8 cellular contexts compared by ENCODE assay signal in genomic region chr7:131555565-131556054, GRCh38. TPM values are rescaled to one million over a fixed set of nuclear protein-coding genes. Genes with fewer than 3 reads are reported as not detected.
A peak's percentile ranks its signal among the peaks of the same experiment; 100 is the strongest.
DNase-seq lines count a peak whose midpoint lies in the region; ATAC-seq and TF ChIP-seq lines count a peak whose summit lies in the region.

No MANE protein-coding gene starts in this region.

- intact Hi-C loops in activated B cell treated with CpG ODN at 0.5 μM for 24 hours (cut with micrococcal nuclease) = loop anchor here (5.0 kb wide), 2 partner anchors 48 to 97 kb away; no protein-coding TSS in a partner anchor

- DNase-seq in NCI-H2227 treated with DMSO at 0.1 percent for 48 hours (lab: John Stamatoyannopoulos, UW) = peak; percentile 23
- no peak for DNase-seq in NCI-H2227 (lab: John Stamatoyannopoulos, UW; ENCODE audit: unreplicated experiment)
- peak; percentile 23 for DNase-seq in activated B cell treated with CpG ODN at 0.5 μM for 24 hours
- DNase-seq in cardiac muscle cell (ENCODE audit: low read depth in 1 of 2, low spot score in 1 of 2) = no peak
- no peak for DNase-seq in SHP77 (lab: John Stamatoyannopoulos, UW)
- DNase-seq in midbrain (lab: John Stamatoyannopoulos, UW) = no peak

- H3K4me1 Mint-ChIP-seq in activated B cell treated with CpG ODN at 0.5 μM for 24 hours = peaks cover 24% of the 10 kb centered on the region

- H3K4me3 ChIP-seq in cardiac muscle cell = peak overlapping the region; percentile 82
- H3K4me3 ChIP-seq in skeletal muscle tissue (ENCODE audit: low read length in 3 of 3) = peak overlapping the region; percentile 65 to 73 (median 66)

- H3K36me3 Mint-ChIP-seq in activated B cell treated with CpG ODN at 0.5 μM for 24 hours (ENCODE audit: low read depth) = no peaks in the 10 kb centered on the region

- peaks cover 11% of the 10 kb centered on the region for H3K27me3 Mint-ChIP-seq in activated B cell treated with CpG ODN at 0.5 μM for 24 hours

- POLR2A ChIA-PET in activated B cell treated with CpG ODN at 0.5 μM for 24 hours (lab: Charles Lee) = no interaction called here

- H3K4me3 Mint-ChIP-seq in activated B cell treated with CpG ODN at 0.5 μM for 24 hours = peak overlapping the region; percentile 81

- H3K4me1 ChIP-seq in cardiac muscle cell (ENCODE audit: low read depth) (peaks cover 28% of the 10 kb centered on the region), skeletal muscle tissue (ENCODE audit: control insufficient read depth in 3 of 3, insufficient read depth in 3 of 3, low read length in 3 of 3) (peaks cover 19 to 25% (median 20%) of the 10 kb centered on the region in 3 donors)

- H3K27ac ChIP-seq in cardiac muscle cell = no peak overlapping the region
- H3K27ac ChIP-seq in skeletal muscle tissue (ENCODE audit: low read depth, low read length) = peak overlapping the region; percentile 51

- no peaks in the 10 kb centered on the region for H3K9me3 Mint-ChIP-seq in activated B cell treated with CpG ODN at 0.5 μM for 24 hours

- H3K9me3 ChIP-seq in cardiac muscle cell (ENCODE audit: low read depth) (no peaks in the 10 kb centered on the region), skeletal muscle tissue (ENCODE audit: control insufficient read depth in 3 of 3, low read length in 3 of 3) (no peaks in the 10 kb centered on the region)

- CTCF ChIA-PET in activated B cell treated with CpG ODN at 0.5 μM for 24 hours (lab: Charles Lee) = interaction anchor here (1.7 kb wide), 1 partner anchor 9 kb away, joined by 4 read pairs; no protein-coding TSS in a partner anchor

- TF ChIP-seq CTCF in activated B cell treated with CpG ODN at 0.5 μM for 24 hours (IDR thresholded peaks at IDR 0.05) = no peak
- no peak for TF ChIP-seq CTCF in cardiac muscle cell (IDR thresholded peaks at IDR 0.05; ENCODE audit: low read depth, low read length)

- ATAC-seq in activated B cell treated with CpG ODN at 0.5 μM for 24 hours (ENCODE audit: low read depth) = no peak
- no peak for ATAC-seq in HG03439 (IDR thresholded peaks at IDR 0.05; ENCODE audit: unreplicated experiment)

- no peak overlapping the region for H3K27ac Mint-ChIP-seq in activated B cell treated with CpG ODN at 0.5 μM for 24 hours

- H3K36me3 ChIP-seq in cardiac muscle cell (no peaks in the 10 kb centered on the region), skeletal muscle tissue (ENCODE audit: control insufficient read depth in 3 of 3, insufficient read depth in 3 of 3, low read length in 3 of 3) (no peaks in the 10 kb centered on the region)

- H3K9ac ChIP-seq in skeletal muscle tissue (ENCODE audit: low read depth in 1 of 3, low read length in 3 of 3) = peak overlapping the region in 2 of 3 donors; percentile 51 to 80

- no peaks in the 10 kb centered on the region for H3K27me3 ChIP-seq in cardiac muscle cell
- peaks cover 0 to 3% (median 0%) of the 10 kb centered on the region in 3 donors for H3K27me3 ChIP-seq in skeletal muscle tissue (ENCODE audit: control insufficient read depth in 3 of 3, insufficient read depth in 3 of 3, low read length in 3 of 3)

RNA-seq across cellular contexts. Expression of gene PODXL, which starts 0.8 kb away (rescaled TPM):
- 0.93 and 1.4 TPM in 2 replicates for total RNA-seq in activated B cell treated with CpG ODN at 0.5 μM for 24 hours
- 52.5 and 58.5 TPM in 2 replicates for total RNA-seq in cardiac muscle cell
- 24.1 and 28.1 TPM in 2 replicates for polyA plus RNA-seq in cardiac muscle cell
- total RNA-seq in skeletal muscle tissue = 18.8 TPM

Comparison
In these comparisons a context has a peak if more than half of its experiments do, and no peak if none do; other contexts are left out.
1. DNase-seq: peak in NCI-H2227 treated with DMSO at 0.1 percent for 48 hours (single experiment) and activated B cell treated with CpG ODN at 0.5 μM for 24 hours (single experiment); none in NCI-H2227 (single experiment), cardiac muscle cell (0 of 2), SHP77 (0 of 2) and midbrain (single experiment).